Comparison of ENCODE assay signal across 25 cellular contexts in the genomic region with DNA sequence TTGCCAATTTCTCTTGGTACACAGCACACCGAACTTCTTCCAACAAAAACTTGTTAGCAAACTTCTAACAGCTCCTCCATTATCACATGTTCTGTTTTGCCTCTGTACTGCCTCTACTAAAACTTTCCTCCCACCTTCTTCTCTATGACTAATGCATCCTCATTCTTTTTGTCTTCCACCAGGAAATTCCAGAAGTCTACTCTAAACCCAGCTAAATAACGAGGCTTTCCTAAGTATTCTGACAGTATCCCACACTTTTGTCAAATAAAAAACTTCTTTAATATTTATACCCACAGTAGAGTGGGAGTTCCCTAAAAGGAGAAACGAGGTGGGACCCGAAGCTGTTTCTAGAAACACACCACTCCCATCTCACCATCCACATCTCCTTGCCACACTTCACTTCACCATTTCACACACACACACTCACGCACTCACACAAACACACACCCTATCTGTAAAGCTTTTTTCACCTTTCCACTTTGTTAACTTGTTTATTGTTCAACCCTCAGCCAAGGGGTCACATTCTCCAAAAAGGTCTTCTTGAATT.
DNase-seq lines count a peak whose midpoint lies in the region; ATAC-seq and TF ChIP-seq lines count a peak whose summit lies in the region.
"Had no signal": no experiment of that assay in that cellular context is flagged by ENCODE, and none has a peak within 500 bp of the region (broad histone marks: within the 10 kb centered on the region; RNA-seq: fewer than 3 reads in every experiment).

No MANE protein-coding gene starts in this region.

- H2AFZ ChIP-seq in GM23338: peak overlapping the region; percentile 66; the same call in 1 of the 2 replicates
- H2AFZ ChIP-seq in SU-DHL-6 (ENCODE audit: low read depth, low read length, severe bottlenecking): peak overlapping the region; percentile 64

- no peaks in the 10 kb centered on the region for H3K4me1 Mint-ChIP-seq in GM23338
- H3K4me1 Mint-ChIP-seq in nephron progenitor cell: no peaks in the 10 kb centered on the region
- H3K4me1 Mint-ChIP-seq: activated naive CD8-positive, alpha-beta T cell treated with anti-CD3 and anti-CD28 coated beads, Interleukin-2, amount 10 ng/mL, durations not matched to agents 7 days and 5 days; B cell; brain had no signal

- ATAC-seq in GM23338 (no peak), foreskin keratinocyte (peak; percentile 78), GM21528 (IDR thresholded peaks at IDR 0.05; ENCODE audit: low FRiP score, unreplicated experiment) (no peak), HG03460 (IDR thresholded peaks at IDR 0.05; ENCODE audit: unreplicated experiment) (no peak)
- ATAC-seq: activated CD4-positive, alpha-beta T cell treated with anti-CD3 and anti-CD28 coated beads for 36 hours; Right ventricle myocardium inferior had no signal

- TF ChIP-seq CTCF in GM23338 (conservative IDR thresholded peaks at IDR 0.05; ENCODE audit: low read depth in 2 of 2): no peak
- no peak for TF ChIP-seq CTCF in SU-DHL-6 (IDR thresholded peaks at IDR 0.05; ENCODE audit: insufficient read depth, low read length, poor library complexity, severe bottlenecking)
- TF ChIP-seq CTCF in foreskin keratinocyte (conservative IDR thresholded peaks at IDR 0.05): no peak
- TF ChIP-seq CTCF in nephron progenitor cell (IDR thresholded peaks at IDR 0.05): no peak

- H3K27me3 Mint-ChIP-seq in GM23338 (ENCODE audit: insufficient read depth, low read depth, poor library complexity) (no peaks in the 10 kb centered on the region), nephron progenitor cell (ENCODE audit: low read depth, poor library complexity) (no peaks in the 10 kb centered on the region)
- H3K27me3 Mint-ChIP-seq: activated CD4-positive, alpha-beta T cell treated with anti-CD3 and anti-CD28 coated beads for 36 hours; activated naive CD8-positive, alpha-beta T cell treated with anti-CD3 and anti-CD28 coated beads, Interleukin-2, amount 10 ng/mL, durations not matched to agents 7 days and 5 days; B cell; brain; CD8-positive, alpha-beta memory T cell; stimulated activated naive CD8-positive, alpha-beta T cell treated with anti-CD3 and anti-CD28 coated beads, Interleukin-15, Interleukin-2, amounts not matched to agents 100 ng/mL and 50 ng/mL, for 24 hours had no signal

- no peak overlapping the region for H3K4me3 ChIP-seq in GM23338
- no peak overlapping the region for H3K4me3 ChIP-seq in SU-DHL-6 (ENCODE audit: insufficient read depth, low read length, poor library complexity, severe bottlenecking)
- H3K4me3 ChIP-seq: heart left ventricle had no signal

- H3K9me3 ChIP-seq in SU-DHL-6 (ENCODE audit: insufficient read depth, low read length): no peaks in the 10 kb centered on the region
- H3K9me3 ChIP-seq: heart left ventricle had no signal

- H3K79me2 ChIP-seq in GM23338 (replicated peaks; ENCODE audit: insufficient read depth): no peaks in the 10 kb centered on the region
- no peaks in the 10 kb centered on the region for H3K79me2 ChIP-seq in SU-DHL-6 (ENCODE audit: insufficient read depth, low read length)

- H3K27ac ChIP-seq in GM23338 (ENCODE audit: low read depth) (no peak overlapping the region), SU-DHL-6 (ENCODE audit: low read depth, low read length) (no peak overlapping the region), foreskin keratinocyte (no peak overlapping the region)
- H3K27ac ChIP-seq: epithelial cell of prostate, heart left ventricle had no signal

- H3K27ac Mint-ChIP-seq in GM23338 (no peak overlapping the region), nephron progenitor cell (peak overlapping the region; percentile 16)
- H3K27ac Mint-ChIP-seq: activated CD4-positive, alpha-beta T cell treated with anti-CD3 and anti-CD28 coated beads for 36 hours; activated naive CD8-positive, alpha-beta T cell treated with anti-CD3 and anti-CD28 coated beads, Interleukin-2, amount 10 ng/mL, durations not matched to agents 7 days and 5 days; B cell; brain; CD8-positive, alpha-beta memory T cell; stimulated activated naive CD8-positive, alpha-beta T cell treated with anti-CD3 and anti-CD28 coated beads, Interleukin-15, Interleukin-2, amounts not matched to agents 100 ng/mL and 50 ng/mL, for 24 hours had no signal

- DNase-seq in GM23338 (ENCODE audit: low spot score) (no peak), foreskin keratinocyte (peak; percentile 17 to 42), nephron progenitor cell (no peak), GM19240 (ENCODE audit: insufficient read length, low spot score) (no peak)
- DNase-seq in activated CD4-positive, alpha-beta T cell treated with anti-CD3 and anti-CD28 coated beads, Interleukin-2, amount 50 U/mL, for 4 hours: no peak
- DNase-seq: activated CD4-positive, alpha-beta T cell treated with anti-CD3 and anti-CD28 coated beads for 36 hours; activated gamma-delta T cell; activated naive CD8-positive, alpha-beta T cell treated with anti-CD3 and anti-CD28 coated beads, Interleukin-2, amount 10 ng/mL, durations not matched to agents 7 days and 5 days; activated T-cell treated with anti-CD3 and anti-CD28 coated beads, Interleukin-2, amount 50 U/mL, for 1 hour; CD8-positive, alpha-beta memory T cell; DMS153; effector CD4-positive, alpha-beta T cell; heart left ventricle; KG1; mesendoderm; NCI-H1417 treated with DMSO at 0.1 percent for 48 hours; NCI-H82 had no signal

- H3K4me2 ChIP-seq in GM23338 (no peak overlapping the region), SU-DHL-6 (ENCODE audit: low read depth, low read length, poor library complexity, severe bottlenecking) (no peak overlapping the region)

- H3K4me3 Mint-ChIP-seq in GM23338 (no peak overlapping the region), nephron progenitor cell (no peak overlapping the region)
- H3K4me3 Mint-ChIP-seq: activated CD4-positive, alpha-beta T cell treated with anti-CD3 and anti-CD28 coated beads for 36 hours; activated naive CD8-positive, alpha-beta T cell treated with anti-CD3 and anti-CD28 coated beads, Interleukin-2, amount 10 ng/mL, durations not matched to agents 7 days and 5 days; B cell; brain; CD8-positive, alpha-beta memory T cell; stimulated activated naive CD8-positive, alpha-beta T cell treated with anti-CD3 and anti-CD28 coated beads, Interleukin-15, Interleukin-2, amounts not matched to agents 100 ng/mL and 50 ng/mL, for 24 hours had no signal

- H3F3A ChIP-seq in GM23338 (replicated peaks; ENCODE audit: low read depth) (no peaks in the 10 kb centered on the region), SU-DHL-6 (ENCODE audit: insufficient read depth) (no peaks in the 10 kb centered on the region)

- H3K36me3 Mint-ChIP-seq in GM23338 (ENCODE audit: low read depth): no peaks in the 10 kb centered on the region
- H3K36me3 Mint-ChIP-seq in nephron progenitor cell (ENCODE audit: low read depth): no peaks in the 10 kb centered on the region
- H3K36me3 Mint-ChIP-seq: activated naive CD8-positive, alpha-beta T cell treated with anti-CD3 and anti-CD28 coated beads, Interleukin-2, amount 10 ng/mL, durations not matched to agents 7 days and 5 days; brain had no signal

- H3K27me3 ChIP-seq in GM23338 (ENCODE audit: insufficient read depth) (no peaks in the 10 kb centered on the region), SU-DHL-6 (ENCODE audit: low read length) (no peaks in the 10 kb centered on the region), foreskin keratinocyte (no peaks in the 10 kb centered on the region)
- H3K27me3 ChIP-seq: heart left ventricle had no signal

- H3K36me3 ChIP-seq in GM23338 (ENCODE audit: insufficient read depth): no peaks in the 10 kb centered on the region
- no peaks in the 10 kb centered on the region for H3K36me3 ChIP-seq in SU-DHL-6 (ENCODE audit: low read length)
- H3K36me3 ChIP-seq: heart left ventricle had no signal

- no peaks in the 10 kb centered on the region for H3K4me1 ChIP-seq in GM23338 (ENCODE audit: insufficient read depth)
- H3K4me1 ChIP-seq in foreskin keratinocyte: peaks cover 6% of the 10 kb centered on the region
- H3K4me1 ChIP-seq: heart left ventricle had no signal

- H3K9me3 Mint-ChIP-seq in GM23338 (no peaks in the 10 kb centered on the region), nephron progenitor cell (no peaks in the 10 kb centered on the region)
- H3K9me3 Mint-ChIP-seq: activated naive CD8-positive, alpha-beta T cell treated with anti-CD3 and anti-CD28 coated beads, Interleukin-2, amount 10 ng/mL, durations not matched to agents 7 days and 5 days; brain; stimulated activated naive CD8-positive, alpha-beta T cell treated with anti-CD3 and anti-CD28 coated beads, Interleukin-15, Interleukin-2, amounts not matched to agents 100 ng/mL and 50 ng/mL, for 24 hours had no signal

- H3K9me2 ChIP-seq in GM23338 (ENCODE audit: insufficient read depth): no peaks in the 10 kb centered on the region
- no peaks in the 10 kb centered on the region for H3K9me2 ChIP-seq in SU-DHL-6 (replicated peaks; ENCODE audit: insufficient read depth, low read length)

- H4K20me1 ChIP-seq in GM23338 (replicated peaks; ENCODE audit: insufficient read depth) (no peaks in the 10 kb centered on the region), SU-DHL-6 (ENCODE audit: low read depth, low read length) (no peaks in the 10 kb centered on the region)

- H3K9ac ChIP-seq in SU-DHL-6 (ENCODE audit: low read length): no peak overlapping the region

TF ChIP-seq in GM23338, 12 proteins besides CTCF, POLR2A, EP300 and RAD21 (continues in another document):
- TF ChIP-seq ZNF331 (CRISPR knock-in tag; IDR thresholded peaks at IDR 0.05; ENCODE audit: low read depth) (no peak), POLR2AphosphoS5 (IDR thresholded peaks at IDR 0.05; ENCODE audit: low read depth) (no peak), CREB1 (CRISPR knock-in tag; IDR thresholded peaks at IDR 0.05; ENCODE audit: low read depth) (no peak), JUNB (IDR thresholded peaks at IDR 0.05; ENCODE audit: unreplicated experiment) (no peak)
- TF ChIP-seq, protein P1, sequence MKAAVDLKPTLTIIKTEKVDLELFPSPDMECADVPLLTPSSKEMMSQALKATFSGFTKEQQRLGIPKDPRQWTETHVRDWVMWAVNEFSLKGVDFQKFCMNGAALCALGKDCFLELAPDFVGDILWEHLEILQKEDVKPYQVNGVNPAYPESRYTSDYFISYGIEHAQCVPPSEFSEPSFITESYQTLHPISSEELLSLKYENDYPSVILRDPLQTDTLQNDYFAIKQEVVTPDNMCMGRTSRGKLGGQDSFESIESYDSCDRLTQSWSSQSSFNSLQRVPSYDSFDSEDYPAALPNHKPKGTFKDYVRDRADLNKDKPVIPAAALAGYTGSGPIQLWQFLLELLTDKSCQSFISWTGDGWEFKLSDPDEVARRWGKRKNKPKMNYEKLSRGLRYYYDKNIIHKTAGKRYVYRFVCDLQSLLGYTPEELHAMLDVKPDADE (IDR thresholded peaks at IDR 0.05): no peak

Comparison
In these comparisons a context has a peak if more than half of its experiments do, and no peak if none do; other contexts are left out.
1. DNase-seq: peak in foreskin keratinocyte (2 of 2); none in GM23338 (single experiment), nephron progenitor cell (single experiment), GM19240 (single experiment) and activated CD4-positive, alpha-beta T cell treated with anti-CD3 and anti-CD28 coated beads, Interleukin-2, amount 50 U/mL, for 4 hours (0 of 2).